In genomic region chr20:51236396-51236795, GRCh38 we compare ENCODE assay signal across 28 cellular contexts.
"Had no signal": no experiment of that assay in that cellular context is flagged by ENCODE, and none has a peak within 500 bp of the region (broad histone marks: within the 10 kb centered on the region; RNA-seq: fewer than 3 reads in every experiment).

No MANE protein-coding gene starts in this region.

- DNase-seq: activated CD4-positive, alpha-beta T cell treated with anti-CD3 and anti-CD28 coated beads for 48 hours; activated CD4-positive, alpha-beta T cell treated with anti-CD3 and anti-CD28 coated beads, Interleukin-2, amount 50 U/mL, for 48 hours; activated CD8-positive, alpha-beta memory T cell treated with anti-CD3 and anti-CD28 coated beads for 24 hours; activated effector memory CD4-positive, alpha-beta T cell treated with Interleukin-2 at 50 U/mL for 16 hours; activated naive CD4-positive, alpha-beta T cell treated with Interleukin-2 at 50 U/mL for 16 hours; adrenal gland; central memory CD4-positive, alpha-beta T cell; endodermal cell; foreskin keratinocyte; heart left ventricle; hypothalamus; immature natural killer cell; left lung; naive B cell; posterior cingulate gyrus; right lobe of liver; small intestine; stimulated activated CD4-positive, alpha-beta T cell treated with anti-CD3 and anti-CD28 coated beads, Interleukin-1b, Interleukin-23, amount 100 ng/mL, for 48 hours; stimulated activated CD4-positive, alpha-beta T cell treated with anti-CD3 and anti-CD28 coated beads, Interleukin-4, amount 100 ng/mL, for 4 hours; stimulated activated naive B cell treated with anti-CD40 and anti-IgM and Interleukin-4, amounts not matched to agents 10 μg/mL and 1 μg/mL and 100 μg/mL, for 72 hours; SW 1271; T-helper 9 cell; trophoblast cell; uterus; WERI-Rb-1 had no signal

- H3K27me3 ChIP-seq: adrenal gland, ascending aorta, right lobe of liver, uterus had no signal

- H3K27ac ChIP-seq: adrenal gland, ascending aorta, foreskin keratinocyte, left lung, right lobe of liver, uterus, WERI-Rb-1 had no signal

- H3K4me3 ChIP-seq: adrenal gland, ascending aorta, heart left ventricle, left lung, lung, right lobe of liver, uterus had no signal

- H3K4me1 ChIP-seq: adrenal gland, ascending aorta, foreskin keratinocyte, left lung, right lobe of liver, uterus had no signal

- ATAC-seq: activated CD4-positive, CD25-positive, alpha-beta regulatory T cell treated with anti-CD3 and anti-CD28 coated beads, Interleukin-2, amount 50 U/mL, for 24 hours; foreskin keratinocyte; left lung; right lobe of liver; stimulated activated naive B cell treated with anti-CD40 and anti-IgM and Interleukin-4, amounts not matched to agents 10 μg/mL and 1 μg/mL and 100 μg/mL, for 72 hours had no signal

- H3K36me3 ChIP-seq: adrenal gland, ascending aorta, heart left ventricle, left lung, right lobe of liver, uterus, WERI-Rb-1 had no signal

- H3K9me3 ChIP-seq: adrenal gland, ascending aorta, left lung, right lobe of liver, uterus had no signal
